Comparison of ENCODE assay signal across 9 cellular contexts in genomic region chr17:57946798-57947358, GRCh38. TPM values are rescaled to one million over a fixed set of nuclear protein-coding genes. Genes with fewer than 3 reads are reported as not detected.
DNase-seq lines count a peak whose midpoint lies in the region; ATAC-seq and TF ChIP-seq lines count a peak whose summit lies in the region.
"Had no signal": no experiment of that assay in that cellular context is flagged by ENCODE, and none has a peak within 500 bp of the region (broad histone marks: within the 10 kb centered on the region; RNA-seq: fewer than 3 reads in every experiment).

No MANE protein-coding gene starts in this region.

- H3K36me3 ChIP-seq in HUES64 (ENCODE audit: insufficient read depth, low read length) = no peaks in the 10 kb centered on the region
- H3K36me3 ChIP-seq in thyroid gland = no peaks in the 10 kb centered on the region
- H3K36me3 ChIP-seq: cardiac muscle cell had no signal

- no peaks in the 10 kb centered on the region for H3K27me3 ChIP-seq in HUES64 (ENCODE audit: insufficient read depth, low read length)
- no peaks in the 10 kb centered on the region for H3K27me3 ChIP-seq in thyroid gland
- H3K27me3 ChIP-seq: cardiac muscle cell had no signal

- POLR2A ChIA-PET in GM10248 (lab: Yijun Ruan, JAX) = interaction anchor here (0.6 to 0.7 kb wide), 3 partner anchors 52 to 391 kb away, joined by 4 read pairs; no protein-coding TSS in a partner anchor

- 0 out of 2 replicates have a peak overlapping the region, but pooled peaks have one; percentile 14 for H3K9ac ChIP-seq in HUES64 (ENCODE audit: low read depth, low read length)

- H3K9me3 ChIP-seq in HUES64 (ENCODE audit: insufficient read depth, low read depth, low read length) = no peaks in the 10 kb centered on the region
- H3K9me3 ChIP-seq in thyroid gland = no peaks in the 10 kb centered on the region

- intact Hi-C loops in thyroid gland (cut with DNase I) = no loop called here

- H3K4me1 ChIP-seq in HUES64 (ENCODE audit: insufficient read depth, low read length) = peaks cover 38% of the 10 kb centered on the region
- peaks cover 57 to 64% of the 10 kb centered on the region in 2 donors for H3K4me1 ChIP-seq in thyroid gland

- WGBS in HUES64 = 81% methylated on average over 10 of the region's 10 CpGs
- 40 to 45% methylated on average over 10 of the region's 10 CpGs for WGBS in thyroid gland, 2 donors

- CTCF ChIA-PET in GM10248 (lab: Yijun Ruan, JAX) = interaction anchor here (0.9 to 2.2 kb wide), 10 partner anchors 9 to 55 kb away, joined by 3 to 13 read pairs (median 6); partner anchors contain the start of gene CUEDC1

- peak in 1 of 2 donors; percentile 8 for TF ChIP-seq POLR2A in thyroid gland (IDR thresholded peaks at IDR 0.05)

- DNase-seq in GM10248 (ENCODE audit: extremely low spot score) (peak; percentile 76), SKM-1 treated with dmso at 0.1 percent for 144 hours (lab: John Stamatoyannopoulos, UW; ENCODE audit: unreplicated experiment) (peak; percentile 70), lung microvascular endothelial cell (ENCODE audit: low read depth in 2 of 2) (peak; percentile 80 to 82), thyroid gland (peak; percentile 56 to 60), middle frontal gyrus (ENCODE audit: extremely low spot score, low spot score) (no peak)

- ATAC-seq in GM21619 (IDR thresholded peaks at IDR 0.05; ENCODE audit: unreplicated experiment) = peak; percentile 86

- H3K27ac ChIP-seq in HUES64 (ENCODE audit: low read depth, low read length) = no peak overlapping the region; the same call in 1 of the 2 replicates
- H3K27ac ChIP-seq in cingulate gyrus (ENCODE audit: low read depth, low read length) = peak overlapping the region; percentile 89
- peak overlapping the region; percentile 63 to 80 (median 75) for H3K27ac ChIP-seq in thyroid gland
- H3K27ac ChIP-seq: cardiac muscle cell had no signal

- H3K4me3 ChIP-seq in HUES64 (ENCODE audit: low read length) (no peak overlapping the region), thyroid gland (replicated peaks in 1 of 3) (peak overlapping the region in 1 of 3 donors; percentile 15)
- H3K4me3 ChIP-seq: cardiac muscle cell had no signal

- TF ChIP-seq CTCF in GM10248 (IDR thresholded peaks at IDR 0.05; ENCODE audit: control extremely low read depth, extremely low read depth, low read depth, missing control alignments) (no peak), thyroid gland (IDR thresholded peaks at IDR 0.05) (no peak)

RNA-seq across cellular contexts. Expression of gene CUEDC1, which starts 8.3 kb away (rescaled TPM):
- 13.1 TPM for polyA plus RNA-seq in HUES64 (2013, experiment 1 of 2)
- polyA plus RNA-seq in HUES64 (2013, experiment 2 of 2) = 17.7 TPM
- 3.2 and 4.6 TPM in 2 replicates for total RNA-seq in lung microvascular endothelial cell
- total RNA-seq in thyroid gland = 10 to 100 TPM; 25.6 to 32.3 (median 29.9) TPM

RNA-seq across cellular contexts. Expression of gene VEZF1, which starts 41.2 kb away (rescaled TPM):
- polyA plus RNA-seq in HUES64 (2013, experiment 1 of 2) = 66.4 TPM
- polyA plus RNA-seq in HUES64 (2013, experiment 2 of 2) = 76.5 TPM
- total RNA-seq in lung microvascular endothelial cell (18.7 and 23.0 TPM in 2 replicates), thyroid gland (100 to 1,000 TPM in 1 of 4 donors, 10 to 100 TPM in 3; 88.5 to 147 (median 91.4) TPM)
